In the genomic region with DNA sequence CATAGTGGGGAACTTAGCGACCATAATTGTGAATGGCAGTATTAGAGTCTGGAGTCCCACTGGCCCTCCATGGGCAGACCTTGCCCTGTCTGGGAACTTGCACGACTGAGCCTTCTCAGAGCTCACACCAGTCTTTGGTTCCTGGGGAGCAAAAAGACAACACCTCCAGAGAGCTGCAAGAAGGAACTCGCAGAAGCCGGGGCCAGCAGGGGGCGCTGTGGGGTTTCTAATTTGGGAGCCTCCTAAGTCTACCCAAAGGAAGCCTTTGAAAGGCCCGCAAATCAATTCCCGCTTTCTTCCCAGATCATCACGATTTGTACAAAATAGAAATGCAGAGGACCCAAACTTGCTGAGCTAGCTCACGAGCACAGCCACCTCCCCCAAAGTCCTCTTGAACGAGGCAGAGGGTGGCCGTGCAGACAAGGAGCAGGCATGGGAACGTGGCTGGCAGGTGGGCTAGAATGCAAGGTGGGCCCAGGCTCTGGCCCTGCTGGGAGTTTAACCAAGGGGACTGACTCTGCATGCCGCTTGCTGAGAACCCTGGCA, we compare ENCODE assay signal across 8 cellular contexts. TPM values are rescaled to one million over a fixed set of nuclear protein-coding genes. Genes with fewer than 3 reads are reported as not detected.
DNase-seq lines count a peak whose midpoint lies in the region; ATAC-seq and TF ChIP-seq lines count a peak whose summit lies in the region.

No MANE protein-coding gene starts in this region.

- no peaks in the 10 kb centered on the region; the same call in 1 of the 2 replicates for H3K9me3 ChIP-seq in AG04450 (ENCODE audit: control insufficient read depth, insufficient read depth, low read length)

- H3K27ac ChIP-seq in AG04450 (ENCODE audit: low read depth, low read length) (no peak overlapping the region), coronary artery (no peak overlapping the region)

- POLR2A ChIA-PET in AG04450 (lab: Yijun Ruan, JAX), result no interaction called here

- TF ChIP-seq POLR2A in lower leg skin (IDR thresholded peaks at IDR 0.05), result no peak

- no peak for ATAC-seq in HG03565 (IDR thresholded peaks at IDR 0.05; ENCODE audit: unreplicated experiment)

- WGBS in lower leg skin, 2 donors, result 13 to 17% methylated on average over 13 of the region's 13 CpGs

- no peaks in the 10 kb centered on the region for H3K27me3 ChIP-seq in AG04450 (ENCODE audit: control insufficient read depth, insufficient read depth, low read length)

- no peak overlapping the region for H3K4me3 ChIP-seq in AG04450 (ENCODE audit: low read depth, low read length)
- H3K4me3 ChIP-seq in coronary artery, result no peak overlapping the region
- H3K4me3 ChIP-seq in lower leg skin (ENCODE audit: low read depth, poor library complexity, severe bottlenecking), result no peak overlapping the region

- intact Hi-C loops in lower leg skin (cut with DNase I; ENCODE audit: low total_unique reads), result loop anchor here (10.0 kb wide), 2 partner anchors 128 to 348 kb away; a partner anchor contains a TSS

- CTCF ChIA-PET in AG04450 (lab: Charles Lee), result interaction anchor here (0.6 to 2.8 kb wide), 9 partner anchors 16 to 620 kb away, joined by 3 to 18 read pairs (median 3); no protein-coding TSS in a partner anchor

- TF ChIP-seq CTCF in AG04450 (IDR thresholded peaks at IDR 0.05; ENCODE audit: low read depth, low read length), result peak; percentile 67
- peak; percentile 47 for TF ChIP-seq CTCF in GM20000 (IDR thresholded peaks at IDR 0.05; ENCODE audit: extremely low read depth, missing control alignments)
- peak; percentile 43 for TF ChIP-seq CTCF in coronary artery (IDR thresholded peaks at IDR 0.05)
- TF ChIP-seq CTCF in lower leg skin (IDR thresholded peaks at IDR 0.05), result no peak

- peak; percentile 3 for DNase-seq in AG04450 (ENCODE audit: low read depth, low spot score)
- DNase-seq in GM20000 (ENCODE audit: low spot score), result peak; percentile 68
- peak; percentile 79 for DNase-seq in NCI-H345 (lab: John Stamatoyannopoulos, UW)
- peak; percentile 57 to 73 for DNase-seq in activated CD4-positive, alpha-beta T cell treated with anti-CD3 and anti-CD28 coated beads for 4 hours
- DNase-seq in coronary artery (ENCODE audit: low spot score), result no peak
- peak; percentile 69 to 96 for DNase-seq in lower leg skin (ENCODE audit: low spot score in 2 of 2)
- DNase-seq in stimulated activated CD4-positive, alpha-beta T cell treated with anti-CD3 and anti-CD28 coated beads, TNF-alpha, amount 100 ng/mL, for 24 hours (ENCODE audit: low read depth in 3 of 3), result peak; percentile 39 to 83 (median 64)

RNA-seq across cellular contexts. Expression of a gene that starts 46.3 kb away (rescaled TPM):
- 38.0 and 38.9 TPM in 2 replicates for polyA plus RNA-seq in AG04450 (2011; rRNA removed)
- 101 and 126 TPM in 2 replicates for polyA minus RNA-seq in AG04450 (2011; rRNA and poly(A)+ RNA removed)
- total RNA-seq in lower leg skin, result 100 to 1,000 TPM in 1 of 4 donors, 10 to 100 TPM in 3; 76.8 to 133 (median 87.7) TPM

Comparison
In these comparisons a context has a peak if more than half of its experiments do, and no peak if none do; other contexts are left out.
1. CTCF ChIP-seq: peak in AG04450 (single experiment), GM20000 (single experiment) and coronary artery (single experiment); none in lower leg skin (0 of 3).